10 cellular contexts compared by ENCODE assay signal in genomic region chr9:18507151-18507550, GRCh38.
"Had no signal": no experiment of that assay in that cellular context is flagged by ENCODE, and none has a peak within 500 bp of the region (broad histone marks: within the 10 kb centered on the region; RNA-seq: fewer than 3 reads in every experiment).

No MANE protein-coding gene starts in this region.

- FAIRE-seq: H54 had no signal

- ATAC-seq: GM23338, HCT116 had no signal

- H3K4me3 ChIP-seq: GM23248, GM23338, HAP-1 had no signal

- H3K9me3 Mint-ChIP-seq: GM23338 had no signal

- H3K27ac Mint-ChIP-seq: GM23338, HFFc6 had no signal

- H3K36me3 ChIP-seq: HAP-1 had no signal

- DNase-seq: GM23248, GOT3, H7, H9, HCEC 1CT, HFFc6 had no signal

- H3K27ac ChIP-seq: GM23248 had no signal

- H3K4me3 Mint-ChIP-seq: GM23338, H9, HFFc6 had no signal
